ENCODE assay signal across 25 cellular contexts in the genomic region with DNA sequence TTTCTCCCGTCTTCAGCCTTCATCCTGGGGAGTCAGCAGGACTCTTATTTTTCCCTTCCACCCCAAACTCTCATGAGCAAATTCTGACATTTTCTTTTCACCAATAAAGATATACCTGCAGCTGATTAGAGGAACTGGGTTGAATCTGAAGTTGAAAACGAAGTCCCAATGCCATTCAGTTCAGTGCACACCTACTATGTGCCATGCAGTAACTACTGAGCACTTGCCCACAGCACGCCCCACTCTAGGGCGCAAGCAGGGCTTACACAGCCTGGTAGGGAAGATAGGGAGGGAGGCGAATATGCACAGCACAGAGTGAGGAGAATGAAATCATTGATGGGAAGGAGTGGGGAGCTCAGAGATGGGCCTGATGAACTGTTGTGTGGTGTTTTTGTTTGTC.
"Had no signal": no experiment of that assay in that cellular context is flagged by ENCODE, and none has a peak within 500 bp of the region (broad histone marks: within the 10 kb centered on the region; RNA-seq: fewer than 3 reads in every experiment).

No MANE protein-coding gene starts in this region.

- H3K9me3 Mint-ChIP-seq: activated B cell treated with CpG ODN at 0.5 μM for 24 hours had no signal

- H3K4me1 Mint-ChIP-seq: activated B cell treated with CpG ODN at 0.5 μM for 24 hours had no signal

- H3K27ac ChIP-seq: ascending aorta, body of pancreas, Peyer's patch, RWPE1, SJCRH30 had no signal

- ATAC-seq: activated naive CD8-positive, alpha-beta T cell treated with anti-CD3 and anti-CD28 coated beads, Interleukin-2, amount 50 U/mL, for 24 hours; activated T-cell treated with anti-CD3 and anti-CD28 coated beads, Interleukin-2, amount 50 U/mL, for 72 hours; body of pancreas had no signal

- H3K27me3 Mint-ChIP-seq: activated CD4-positive, alpha-beta memory T cell treated with anti-CD3 and anti-CD28 coated beads, Interleukin-2, amount 10 ng/mL, durations not matched to agents 7 days and 5 days; activated CD4-positive, alpha-beta T cell treated with anti-CD3 and anti-CD28 coated beads, Interleukin-2, amount 10 ng/mL, durations not matched to agents 24 days and 14 days; activated naive CD8-positive, alpha-beta T cell treated with anti-CD3 and anti-CD28 coated beads, Interleukin-2, amount 50 U/mL, for 24 hours had no signal

- H3K36me3 ChIP-seq: ascending aorta, Peyer's patch, SJCRH30 had no signal

- H3K4me3 ChIP-seq: ascending aorta, body of pancreas, Peyer's patch, SJCRH30 had no signal

- H3K27me3 ChIP-seq: ascending aorta, body of pancreas, Peyer's patch, SJCRH30 had no signal

- H3K4me2 ChIP-seq: SK-N-SH had no signal

- H3K9me3 ChIP-seq: ascending aorta, body of pancreas, Peyer's patch, SK-N-SH had no signal

- H3K4me3 Mint-ChIP-seq: activated B cell treated with CpG ODN at 0.5 μM for 24 hours; activated CD4-positive, alpha-beta memory T cell treated with anti-CD3 and anti-CD28 coated beads, Interleukin-2, amount 10 ng/mL, durations not matched to agents 7 days and 5 days; activated CD4-positive, alpha-beta T cell treated with anti-CD3 and anti-CD28 coated beads, Interleukin-2, amount 10 ng/mL, durations not matched to agents 24 days and 14 days; activated naive CD8-positive, alpha-beta T cell treated with anti-CD3 and anti-CD28 coated beads, Interleukin-2, amount 50 U/mL, for 24 hours; activated T-cell treated with anti-CD3 and anti-CD28 coated beads, Interleukin-2, amount 50 U/mL, for 72 hours had no signal

- H3K9ac ChIP-seq: SK-N-SH had no signal

- H3K27ac Mint-ChIP-seq: activated B cell treated with CpG ODN at 0.5 μM for 24 hours; activated CD4-positive, alpha-beta memory T cell treated with anti-CD3 and anti-CD28 coated beads, Interleukin-2, amount 10 ng/mL, durations not matched to agents 7 days and 5 days; activated CD4-positive, alpha-beta T cell treated with anti-CD3 and anti-CD28 coated beads, Interleukin-2, amount 10 ng/mL, durations not matched to agents 24 days and 14 days; activated naive CD8-positive, alpha-beta T cell treated with anti-CD3 and anti-CD28 coated beads, Interleukin-2, amount 50 U/mL, for 24 hours; activated T-cell treated with anti-CD3 and anti-CD28 coated beads, Interleukin-2, amount 50 U/mL, for 72 hours had no signal

- DNase-seq: activated B cell treated with CpG ODN at 0.5 μM for 24 hours; activated CD4-positive, alpha-beta memory T cell treated with anti-CD3 and anti-CD28 coated beads, Interleukin-2, amount 10 ng/mL, durations not matched to agents 7 days and 5 days; activated CD4-positive, alpha-beta T cell treated with anti-CD3 and anti-CD28 coated beads for 1 hour; activated CD4-positive, alpha-beta T cell treated with anti-CD3 and anti-CD28 coated beads, Interleukin-2, amount 10 ng/mL, durations not matched to agents 24 days and 14 days; activated CD8-positive, alpha-beta memory T cell treated with anti-CD3 and anti-CD28 coated beads, Interleukin-2, amount 50 U/mL, for 4 hours; activated naive CD4-positive, alpha-beta T cell treated with anti-CD3 and anti-CD28 coated beads, Interleukin-2, amount 50 U/mL, for 16 hours; activated naive CD8-positive, alpha-beta T cell treated with anti-CD3 and anti-CD28 coated beads, Interleukin-2, amount 50 U/mL, for 24 hours; activated T-cell treated with anti-CD3 and anti-CD28 coated beads, Interleukin-2, amount 50 U/mL, for 72 hours; amniotic stem cell; body of pancreas; Kasumi-1; KBM-7; NCI-H1105 treated with DMSO at 0.1 percent for 48 hours; NCI-H1436 treated with DMSO at 0.1 percent for 48 hours; NCI-H187; NCI-H2081; NCI-H446; NCI-H524; Peyer's patch; Right ventricle myocardium superior; SJCRH30; SK-N-SH; T1000 had no signal

- H3K4me1 ChIP-seq: ascending aorta, body of pancreas, Peyer's patch, SJCRH30 had no signal
